In the genomic region with DNA sequence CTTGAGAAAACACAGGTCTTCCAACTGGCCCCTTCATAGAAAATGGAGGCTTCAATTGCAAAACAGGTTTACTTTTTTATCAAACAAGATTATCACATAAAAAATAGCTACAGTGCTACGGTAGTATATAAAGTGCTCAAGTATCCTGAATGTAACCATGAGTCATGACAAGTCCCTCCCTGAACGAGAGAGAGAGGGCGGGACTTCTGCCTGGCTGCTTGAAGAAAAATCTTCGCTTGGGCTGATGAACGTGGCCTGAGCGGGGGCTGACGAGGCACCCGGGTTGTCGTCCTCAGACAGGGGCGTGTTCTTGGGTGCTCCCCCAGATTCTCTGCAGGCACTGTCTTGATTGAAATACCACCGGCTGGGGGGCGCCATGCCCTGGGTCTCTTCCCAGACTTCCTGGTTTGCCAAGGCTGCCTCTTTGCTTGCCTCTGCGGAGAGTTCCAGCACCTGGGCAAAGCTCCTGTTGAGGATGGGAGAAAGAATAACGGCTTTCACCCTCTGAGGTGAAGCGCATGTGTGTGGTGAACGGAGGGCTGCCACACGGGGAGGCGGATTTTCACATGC, we compare ENCODE assay signal across 17 cellular contexts. TPM values are rescaled to one million over a fixed set of nuclear protein-coding genes. Genes with fewer than 3 reads are reported as not detected.
DNase-seq lines count a peak whose midpoint lies in the region; TF ChIP-seq lines count a peak whose summit lies in the region.
"Had no signal": no experiment of that assay in that cellular context is flagged by ENCODE, and none has a peak within 500 bp of the region (broad histone marks: within the 10 kb centered on the region; RNA-seq: fewer than 3 reads in every experiment).

No MANE protein-coding gene starts in this region.

- H3K27ac Mint-ChIP-seq in T-helper 2 cell treated with Interferon-gamma antibody and Interleukin-4, amounts not matched to agents 5 μg/mL and 100 μg/mL, for 36 hours, result no peak overlapping the region
- H3K27ac Mint-ChIP-seq: activated CD8-positive, alpha-beta T cell treated with anti-CD3 and anti-CD28 coated beads, Interleukin-2, amount 10 ng/mL, durations not matched to agents 7 days and 5 days had no signal

- no peak overlapping the region for H3K4me2 ChIP-seq in SK-N-SH

- POLR2A ChIA-PET in SK-N-SH (lab: Yijun Ruan, JAX), result no interaction called here

- no peak for TF ChIP-seq POLR2A in prostate gland (IDR thresholded peaks at IDR 0.05)

- H3K27ac ChIP-seq in SK-N-SH (ENCODE audit: low read depth in 2 of 2, low read length in 1 of 2) (no peak overlapping the region), prostate gland (peak overlapping the region; percentile 77)
- H3K27ac ChIP-seq: esophagus squamous epithelium had no signal

- no peaks in the 10 kb centered on the region for H3K4me1 Mint-ChIP-seq in T-helper 2 cell treated with Interferon-gamma antibody and Interleukin-4, amounts not matched to agents 5 μg/mL and 100 μg/mL, for 36 hours (ENCODE audit: low read depth)
- H3K4me1 Mint-ChIP-seq: CD14-positive monocyte had no signal

- 88% methylated on average over 17 of the region's 18 CpGs for WGBS in SK-N-SH (ENCODE audit: low lambda C conversion rate)
- WGBS in prostate gland, result 34% methylated on average over 18 of the region's 18 CpGs

- H3K9me3 ChIP-seq in SK-N-SH (no peaks in the 10 kb centered on the region), prostate gland (no peaks in the 10 kb centered on the region), BE2C (no peaks in the 10 kb centered on the region)
- H3K9me3 ChIP-seq: esophagus squamous epithelium had no signal

- no peak for TF ChIP-seq EP300 in SK-N-SH (IDR thresholded peaks at IDR 0.05; ENCODE audit: borderline replicate concordance in 1 of 2, low read depth in 1 of 2, low read length in 1 of 2)

- no peak for TF ChIP-seq RAD21 in SK-N-SH (IDR thresholded peaks at IDR 0.05; ENCODE audit: low read length)

- intact Hi-C loops in prostate gland (cut with DNase I), result loop anchor here (5.0 to 10.0 kb wide), 2 partner anchors 212 to 335 kb away; partner anchors contain the start of gene NWD1

- no peak overlapping the region for H3K9ac ChIP-seq in SK-N-SH

- H3K36me3 ChIP-seq in SK-N-SH (replicated peaks in 1 of 2; ENCODE audit: control insufficient read depth in 1 of 2, insufficient read depth in 2 of 2, low read length in 1 of 2) (peaks cover 2 to 9% of the 10 kb centered on the region in 2 experiments), prostate gland (no peaks in the 10 kb centered on the region), BE2C (peaks cover 34% of the 10 kb centered on the region)

- no peak overlapping the region for H3K4me3 Mint-ChIP-seq in T-helper 2 cell treated with Interferon-gamma antibody and Interleukin-4, amounts not matched to agents 5 μg/mL and 100 μg/mL, for 36 hours
- H3K4me3 Mint-ChIP-seq: activated CD8-positive, alpha-beta T cell treated with anti-CD3 and anti-CD28 coated beads, Interleukin-2, amount 10 ng/mL, durations not matched to agents 7 days and 5 days; CD14-positive monocyte had no signal

- no peaks in the 10 kb centered on the region for H3F3A ChIP-seq in SK-N-SH (replicated peaks; ENCODE audit: insufficient read depth)

- TF ChIP-seq CTCF in SK-N-SH (IDR thresholded peaks at IDR 0.05) (no peak), fibroblast of mammary gland (conservative IDR thresholded peaks at IDR 0.05; ENCODE audit: control insufficient read depth, insufficient read depth, low read depth, low read length) (no peak), prostate gland (IDR thresholded peaks at IDR 0.05) (no peak), BE2C (IDR thresholded peaks at IDR 0.05; ENCODE audit: low read depth, low read length) (no peak)

- no peaks in the 10 kb centered on the region for H4K20me1 ChIP-seq in SK-N-SH (ENCODE audit: insufficient read depth)

- H3K27me3 Mint-ChIP-seq in T-helper 2 cell treated with Interferon-gamma antibody and Interleukin-4, amounts not matched to agents 5 μg/mL and 100 μg/mL, for 36 hours (ENCODE audit: low read depth), result no peaks in the 10 kb centered on the region

- H2AFZ ChIP-seq in SK-N-SH (ENCODE audit: low read depth), result no peak overlapping the region

- H3K79me2 ChIP-seq in SK-N-SH (ENCODE audit: insufficient read depth), result no peaks in the 10 kb centered on the region

- peak; percentile 46 for DNase-seq in EH (ENCODE audit: low read depth)
- no peak for DNase-seq in SK-N-SH
- peak; percentile 71 for DNase-seq in fibroblast of mammary gland (ENCODE audit: low read depth)
- DNase-seq in prostate gland (ENCODE audit: low spot score), result peak; percentile 71
- DNase-seq in T-helper 2 cell treated with Interferon-gamma antibody and Interleukin-4, amounts not matched to agents 5 μg/mL and 100 μg/mL, for 36 hours (ENCODE audit: low spot score), result no peak
- no peak for DNase-seq in NCI-H187 (lab: John Stamatoyannopoulos, UW)
- no peak for DNase-seq in SIG-M5 treated with dmso at 0.1 percent for 504 hours (lab: John Stamatoyannopoulos, UW; ENCODE audit: unreplicated experiment)
- no peak for DNase-seq in BE2C
- DNase-seq: activated CD8-positive, alpha-beta T cell treated with anti-CD3 and anti-CD28 coated beads, Interleukin-2, amount 10 ng/mL, durations not matched to agents 7 days and 5 days; activated gamma-delta T cell; cerebellar nuclear complex; esophagus squamous epithelium; NCI-H510A; right cardiac atrium; RPMI8226; stimulated activated naive CD8-positive, alpha-beta T cell treated with anti-CD3 and anti-CD28 coated beads, Interleukin-15, Interleukin-2, amounts not matched to agents 100 U/mL and 50 U/mL, for 24 hours had no signal

- H3K4me1 ChIP-seq in SK-N-SH (ENCODE audit: control insufficient read depth in 1 of 2, insufficient read depth in 2 of 2, low read depth in 1 of 2, low read length in 1 of 2), result no peaks in the 10 kb centered on the region
- H3K4me1 ChIP-seq in prostate gland (replicated peaks), result peaks cover 6% of the 10 kb centered on the region
- no peaks in the 10 kb centered on the region for H3K4me1 ChIP-seq in BE2C
- H3K4me1 ChIP-seq: esophagus squamous epithelium had no signal

- peaks cover 33% of the 10 kb centered on the region for H3K36me3 Mint-ChIP-seq in T-helper 2 cell treated with Interferon-gamma antibody and Interleukin-4, amounts not matched to agents 5 μg/mL and 100 μg/mL, for 36 hours (ENCODE audit: low read depth)

- no peak overlapping the region for H3K4me3 ChIP-seq in SK-N-SH (ENCODE audit: low read depth in 2 of 2, low read length in 1 of 2)
- H3K4me3 ChIP-seq in fibroblast of mammary gland (ENCODE audit: control insufficient read depth, low read depth, low read length), result no peak overlapping the region
- no peak overlapping the region for H3K4me3 ChIP-seq in prostate gland
- no peak overlapping the region for H3K4me3 ChIP-seq in BE2C (ENCODE audit: low read depth, low read length)
- H3K4me3 ChIP-seq: esophagus squamous epithelium had no signal

- no peaks in the 10 kb centered on the region for H3K9me3 Mint-ChIP-seq in T-helper 2 cell treated with Interferon-gamma antibody and Interleukin-4, amounts not matched to agents 5 μg/mL and 100 μg/mL, for 36 hours
- H3K9me3 Mint-ChIP-seq: CD14-positive monocyte had no signal

- H3K9me2 ChIP-seq in SK-N-SH, result no peaks in the 10 kb centered on the region

- CTCF ChIA-PET in SK-N-SH (lab: Yijun Ruan, JAX), result interaction anchor here (1.4 kb wide), 1 partner anchor 278 kb away, joined by 3 read pairs; no protein-coding TSS in a partner anchor

- H3K27me3 ChIP-seq in SK-N-SH (ENCODE audit: insufficient read depth) (no peaks in the 10 kb centered on the region), prostate gland (replicated peaks; ENCODE audit: insufficient read depth) (no peaks in the 10 kb centered on the region), BE2C (no peaks in the 10 kb centered on the region)
- H3K27me3 ChIP-seq: esophagus squamous epithelium had no signal

TF ChIP-seq in SK-N-SH, 30 proteins besides CTCF, POLR2A, EP300 and RAD21:
- TF ChIP-seq NRF1 (IDR thresholded peaks at IDR 0.05; ENCODE audit: low read depth, low read length) (no peak), RCOR1 (IDR thresholded peaks at IDR 0.05; ENCODE audit: low read length) (no peak), TEAD4 (IDR thresholded peaks at IDR 0.05; ENCODE audit: borderline replicate concordance, insufficient read depth) (no peak), FOSL2 (IDR thresholded peaks at IDR 0.05; ENCODE audit: borderline replicate concordance, low read depth) (peak; percentile 21; the same call in 1 of the 2 replicates), FOXM1 (IDR thresholded peaks at IDR 0.05; ENCODE audit: low read depth) (no peak), GABPA (IDR thresholded peaks at IDR 0.05; ENCODE audit: low read depth) (no peak), MXI1 (IDR thresholded peaks at IDR 0.05; ENCODE audit: low read depth, low read length) (no peak)

RNA-seq across cellular contexts. Expression of gene CPAMD8, which starts 23.2 kb away (rescaled TPM):
- polyA plus RNA-seq in SK-N-SH (2012; rRNA removed), result 1.0 and 1.2 TPM in 2 replicates
- 0.45 and 0.62 TPM in 2 replicates for polyA plus RNA-seq in SK-N-SH (2012; cell fraction: cytosol; rRNA removed)
- 2.9 and 3.4 TPM in 2 replicates for polyA plus RNA-seq in SK-N-SH (2012; cell fraction: nucleus; rRNA removed)
- 100 to 1,000 TPM; 134 to 216 TPM for total RNA-seq in prostate gland
- polyA plus RNA-seq in BE2C (2012; ENCODE audit: insufficient read depth, insufficient read length, low read depth), result 0.11 TPM

RNA-seq across cellular contexts. Expression of gene HAUS8, which starts 25.5 kb away (rescaled TPM):
- polyA plus RNA-seq in SK-N-SH (2012; rRNA removed), result 7.4 and 9.6 TPM in 2 replicates
- 7.0 and 8.5 TPM in 2 replicates for polyA plus RNA-seq in SK-N-SH (2012; cell fraction: cytosol; rRNA removed)
- 12.9 and 16.9 TPM in 2 replicates for polyA plus RNA-seq in SK-N-SH (2012; cell fraction: nucleus; rRNA removed)
- total RNA-seq in prostate gland, result 10 to 100 TPM in 1 of 2 donors, 1 to 10 TPM in 1; 6.5 to 15.3 TPM
- 8.5 TPM for polyA plus RNA-seq in BE2C (2012; ENCODE audit: insufficient read depth, insufficient read length, low read depth)

RNA-seq across cellular contexts. Expression of gene MYO9B, which starts 25.8 kb away (rescaled TPM):
- polyA plus RNA-seq in SK-N-SH (2012; rRNA removed), result 28.4 and 37.6 TPM in 2 replicates
- polyA plus RNA-seq in SK-N-SH (2012; cell fraction: cytosol; rRNA removed), result 15.1 and 22.1 TPM in 2 replicates
- polyA plus RNA-seq in SK-N-SH (2012; cell fraction: nucleus; rRNA removed), result 120 and 128 TPM in 2 replicates
- 100 to 1,000 TPM in 1 of 2 donors, 10 to 100 TPM in 1; 50.9 to 208 TPM for total RNA-seq in prostate gland
- 29.7 TPM for polyA plus RNA-seq in BE2C (2012; ENCODE audit: insufficient read depth, insufficient read length, low read depth)

Comparison
In these comparisons a context has a peak if more than half of its experiments do, and no peak if none do; other contexts are left out.
1. DNase-seq: peak in EH (single experiment), fibroblast of mammary gland (single experiment) and prostate gland (single experiment); none in SK-N-SH (single experiment), T-helper 2 cell treated with Interferon-gamma antibody and Interleukin-4, amounts not matched to agents 5 μg/mL and 100 μg/mL, for 36 hours (single experiment), NCI-H187 (0 of 2), SIG-M5 treated with dmso at 0.1 percent for 504 hours (single experiment) and BE2C (single experiment).
2. H3K27ac ChIP-seq: peak in prostate gland (2 of 2); none in SK-N-SH (0 of 2).